8 cellular contexts compared by ENCODE assay signal in the genomic region with DNA sequence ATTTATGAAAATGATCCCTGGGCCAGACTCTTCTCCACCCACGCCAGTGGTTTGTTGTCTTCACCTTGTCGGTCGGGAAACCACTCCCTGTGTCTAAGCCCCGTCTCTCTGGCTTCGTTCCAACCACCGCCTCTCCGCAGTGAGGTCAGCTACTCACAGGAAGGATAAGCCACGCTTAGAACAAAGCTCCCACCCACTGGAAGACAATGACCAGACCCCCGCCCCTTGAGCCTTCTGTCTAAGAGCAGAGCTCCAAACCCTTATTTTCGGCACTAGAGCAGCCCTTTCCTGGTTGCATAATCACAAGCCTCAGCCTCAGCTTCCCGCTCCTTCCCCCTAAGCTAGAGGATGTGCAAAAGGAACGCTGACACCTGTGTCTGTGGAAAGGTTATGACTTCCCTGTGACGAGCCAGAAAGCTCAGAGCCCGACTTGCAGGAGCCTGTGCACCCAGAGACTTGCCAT.
A peak's percentile ranks its signal among the peaks of the same experiment; 100 is the strongest.
DNase-seq lines count a peak whose midpoint lies in the region; ATAC-seq and TF ChIP-seq lines count a peak whose summit lies in the region.

No MANE protein-coding gene starts in this region.

- no peak overlapping the region for H3K4me2 ChIP-seq in neuronal stem cell (ENCODE audit: insufficient read depth, low read length, poor library complexity, severe bottlenecking)

- no peaks in the 10 kb centered on the region for H3K36me3 Mint-ChIP-seq in activated naive CD8-positive, alpha-beta T cell treated with anti-CD3 and anti-CD28 coated beads for 36 hours

- H4K91ac ChIP-seq in neuronal stem cell (ENCODE audit: low read depth, low read length, poor library complexity): no peak overlapping the region

- no peaks in the 10 kb centered on the region for H3K9me3 Mint-ChIP-seq in activated naive CD8-positive, alpha-beta T cell treated with anti-CD3 and anti-CD28 coated beads for 36 hours

- H2BK5ac ChIP-seq in neuronal stem cell (ENCODE audit: low read length): no peak overlapping the region

- H3K4ac ChIP-seq in neuronal stem cell (ENCODE audit: low read length): no peak overlapping the region

- no peak overlapping the region for H3K27ac Mint-ChIP-seq in activated naive CD8-positive, alpha-beta T cell treated with anti-CD3 and anti-CD28 coated beads for 36 hours

- H4K8ac ChIP-seq in neuronal stem cell (ENCODE audit: low read depth, low read length): no peak overlapping the region

- peak overlapping the region; percentile 38 for H3K4me3 Mint-ChIP-seq in activated naive CD8-positive, alpha-beta T cell treated with anti-CD3 and anti-CD28 coated beads for 36 hours

- H3K9me3 ChIP-seq in neuronal stem cell (replicated peaks in 1 of 2; ENCODE audit: control insufficient read depth in 2 of 2, insufficient read depth in 1 of 2, low read depth in 1 of 2, low read length in 2 of 2): no peaks in the 10 kb centered on the region

- H3K27ac ChIP-seq in RWPE1: peak overlapping the region; percentile 99
- no peak overlapping the region for H3K27ac ChIP-seq in neuronal stem cell (replicated peaks; ENCODE audit: low read length)

- no peak overlapping the region for H3K4me3 ChIP-seq in neuronal stem cell (ENCODE audit: low read length in 2 of 2)

- H3K9ac ChIP-seq in neuronal stem cell (ENCODE audit: low read depth, low read length, poor library complexity): no peak overlapping the region

- CTCF ChIA-PET in RWPE1 (lab: Yijun Ruan, JAX): interaction anchor here (0.5 kb wide), 1 partner anchor 83 kb away, joined by 5 read pairs; no protein-coding TSS in a partner anchor

- H3K79me1 ChIP-seq in neuronal stem cell (ENCODE audit: low read depth, low read length): no peaks in the 10 kb centered on the region

- WGBS in neuronal stem cell (ENCODE audit: extremely low coverage in 2 of 2, insufficient read length in 2 of 2, insufficient replicate concordance in 1 of 2), 2 donors: no CpG with 5 or more reads among the region's 14 CpGs

- H3K23ac ChIP-seq in neuronal stem cell (ENCODE audit: low read depth, low read length, poor library complexity): no peak overlapping the region

- H3K36me3 ChIP-seq in neuronal stem cell (replicated peaks in 1 of 2; ENCODE audit: control insufficient read depth in 2 of 2, insufficient read depth in 2 of 2, low read length in 2 of 2): no peaks in the 10 kb centered on the region

- no peak overlapping the region for H2AFZ ChIP-seq in neuronal stem cell (ENCODE audit: low read length)

- H2BK15ac ChIP-seq in neuronal stem cell (ENCODE audit: low read length): no peak overlapping the region

- no peak overlapping the region for H2BK12ac ChIP-seq in neuronal stem cell (ENCODE audit: low read length)

- peaks cover 4 to 5% of the 10 kb centered on the region in 2 donors for H3K4me1 ChIP-seq in neuronal stem cell (ENCODE audit: control insufficient read depth in 2 of 2, insufficient read depth in 1 of 2, low read depth in 1 of 2, low read length in 2 of 2)

- H3K27me3 Mint-ChIP-seq in activated naive CD8-positive, alpha-beta T cell treated with anti-CD3 and anti-CD28 coated beads for 36 hours: no peaks in the 10 kb centered on the region

- ATAC-seq in GM19023 (IDR thresholded peaks at IDR 0.05; ENCODE audit: unreplicated experiment): peak; percentile 46
- no peak for ATAC-seq in GM19397 (IDR thresholded peaks at IDR 0.05; ENCODE audit: unreplicated experiment)

- no peak overlapping the region for H3K18ac ChIP-seq in neuronal stem cell (ENCODE audit: low read length)

- no peak for DNase-seq in RWPE1 (ENCODE audit: low spot score)
- peak; percentile 77 for DNase-seq in activated naive CD8-positive, alpha-beta T cell treated with anti-CD3 and anti-CD28 coated beads for 36 hours
- peak; percentile 65 for DNase-seq in kidney tubule cell (ENCODE audit: low spot score)
- peak; percentile 33 for DNase-seq in stimulated activated CD8-positive, alpha-beta memory T cell treated with anti-CD3 and anti-CD28 coated beads, Interleukin-12 subunit alpha, Interleukin-12 subunit beta, amount 100 ng/mL, for 4 hours (ENCODE audit: low read depth)
- DNase-seq in neuronal stem cell (ENCODE audit: low spot score): no peak
- DNase-seq in NCI-H1694 (lab: John Stamatoyannopoulos, UW): no peak

- POLR2A ChIA-PET in RWPE1 (lab: Yijun Ruan, JAX; ENCODE audit: low non-redundant PET): no interaction called here

- H2BK120ac ChIP-seq in neuronal stem cell (ENCODE audit: low read depth, low read length): no peak overlapping the region

- H3K27me3 ChIP-seq in neuronal stem cell (ENCODE audit: control insufficient read depth in 3 of 3, insufficient read depth in 3 of 3, low read depth in 1 of 3, low read length in 3 of 3): peaks cover 0 to 3% (median 0%) of the 10 kb centered on the region in 3 experiments

- H2AK5ac ChIP-seq in neuronal stem cell (ENCODE audit: low read depth, low read length): no peak overlapping the region

- no peak overlapping the region for H3K14ac ChIP-seq in neuronal stem cell (ENCODE audit: low read length)

- TF ChIP-seq CTCF in RWPE1 (conservative IDR thresholded peaks at IDR 0.05; ENCODE audit: low read depth): no peak

- H3K4me1 Mint-ChIP-seq in activated naive CD8-positive, alpha-beta T cell treated with anti-CD3 and anti-CD28 coated beads for 36 hours: peaks cover 43% of the 10 kb centered on the region

Comparison
In these comparisons a context has a peak if more than half of its experiments do, and no peak if none do; other contexts are left out.
1. DNase-seq: peak in activated naive CD8-positive, alpha-beta T cell treated with anti-CD3 and anti-CD28 coated beads for 36 hours (single experiment), kidney tubule cell (single experiment) and stimulated activated CD8-positive, alpha-beta memory T cell treated with anti-CD3 and anti-CD28 coated beads, Interleukin-12 subunit alpha, Interleukin-12 subunit beta, amount 100 ng/mL, for 4 hours (single experiment); none in RWPE1 (single experiment), neuronal stem cell (single experiment) and NCI-H1694 (single experiment).